In genomic region chrX:118807151-118808017, GRCh38 we compare ENCODE assay signal across 8 cellular contexts. TPM values are rescaled to one million over a fixed set of nuclear protein-coding genes. Genes with fewer than 3 reads are reported as not detected.
DNase-seq lines count a peak whose midpoint lies in the region; ATAC-seq, FAIRE-seq and TF ChIP-seq lines count a peak whose summit lies in the region.

No MANE protein-coding gene starts in this region.

- peak; percentile 63 for FAIRE-seq in keratinocyte (lab: Jason Lieb, UNC)

- no peak overlapping the region for H3K4me2 ChIP-seq in keratinocyte (ENCODE audit: control insufficient read depth, extremely low read depth, insufficient read depth, low read depth, low read length)

- DNase-seq in NCI-H2081 (lab: John Stamatoyannopoulos, UW) (peak; percentile 67 to 75), NCI-H2081 treated with DMSO at 0.1 percent for 48 hours (lab: John Stamatoyannopoulos, UW) (no peak), LHCN-M2 (ENCODE audit: low read depth) (peak; percentile 47), RPMI8226 (peak; percentile 41), keratinocyte (ENCODE audit: low read depth, low spot score) (no peak)
- peak; percentile 3 for DNase-seq in stimulated activated CD8-positive, alpha-beta memory T cell treated with anti-CD3 and anti-CD28 coated beads, Interleukin-12 subunit alpha, Interleukin-12 subunit beta, amount 100 ng/mL, for 4 hours (ENCODE audit: low read depth)

- no peaks in the 10 kb centered on the region for H3K9me3 ChIP-seq in keratinocyte (ENCODE audit: control insufficient read depth, low read depth, low read length)

- no peak overlapping the region for H3K4me3 Mint-ChIP-seq in brain

- H3K36me3 Mint-ChIP-seq in brain, result no peaks in the 10 kb centered on the region

- no peak overlapping the region for H3K27ac ChIP-seq in keratinocyte (ENCODE audit: control insufficient read depth, insufficient read depth, low read length)

- no peak overlapping the region for H3K27ac Mint-ChIP-seq in brain

- H3K4me3 ChIP-seq in keratinocyte (ENCODE audit: control insufficient read depth in 2 of 3, extremely low read depth in 1 of 3, insufficient read depth in 2 of 3, low read depth in 1 of 3, low read length in 3 of 3), result no peak overlapping the region

- H3K9me3 Mint-ChIP-seq in brain, result peaks cover 0 to 4% (median 0%) of the 10 kb centered on the region in 5 experiments

- no peaks in the 10 kb centered on the region for H3K27me3 ChIP-seq in keratinocyte (ENCODE audit: control insufficient read depth, extremely low read depth, insufficient read depth, low read length)

- no peaks in the 10 kb centered on the region for H3K9me1 ChIP-seq in keratinocyte (ENCODE audit: control insufficient read depth, extremely low read depth, insufficient read depth, low read length)

- H4K20me1 ChIP-seq in keratinocyte (ENCODE audit: control insufficient read depth, extremely low read depth, insufficient read depth, low read length), result no peaks in the 10 kb centered on the region

- no peaks in the 10 kb centered on the region for H3K4me1 Mint-ChIP-seq in brain

- H3K79me2 ChIP-seq in keratinocyte (ENCODE audit: control insufficient read depth, insufficient read depth, low read length), result no peaks in the 10 kb centered on the region

- no peak overlapping the region for H2AFZ ChIP-seq in keratinocyte (ENCODE audit: control insufficient read depth, low read length)

- peak; percentile 81 to 86 for TF ChIP-seq CTCF in brain (conservative IDR thresholded peaks at IDR 0.05)
- peak; percentile 59 to 77 (median 75) for TF ChIP-seq CTCF in keratinocyte (optimal IDR thresholded peaks at IDR 0.05 in 1 of 3, IDR thresholded peaks at IDR 0.05 in 1 of 3, conservative IDR thresholded peaks at IDR 0.05 in 1 of 3; ENCODE audit: extremely low read depth in 1 of 3, insufficient read depth in 2 of 3, low read length in 3 of 3)

- no peaks in the 10 kb centered on the region for H3K4me1 ChIP-seq in keratinocyte (ENCODE audit: control insufficient read depth, extremely low read depth, insufficient read depth, low read length)

- no peaks in the 10 kb centered on the region for H3K36me3 ChIP-seq in keratinocyte (ENCODE audit: control insufficient read depth in 2 of 2, extremely low read depth in 1 of 2, insufficient read depth in 2 of 2, low read length in 2 of 2)

- H3K9ac ChIP-seq in keratinocyte (ENCODE audit: control insufficient read depth, extremely low read depth, insufficient read depth, low read length), result no peak overlapping the region

- dilution Hi-C loops in keratinocyte (cut with MboI; ENCODE audit: extremely low pct_ligation_motif_present, low sequenced_read_pairs), result loop anchor here (25.0 kb wide), 1 partner anchor 170 kb away; no protein-coding TSS in a partner anchor

- H3K27me3 Mint-ChIP-seq in brain, result peaks cover 4% of the 10 kb centered on the region

- ATAC-seq in GM19455 (IDR thresholded peaks at IDR 0.05; ENCODE audit: unreplicated experiment), result no peak

RNA-seq across cellular contexts. Expression of gene ZCCHC12, which starts 16.2 kb away (rescaled TPM):
- 0.19 TPM in 1 of 2 replicates, not detected in the other for total RNA-seq in LHCN-M2 (2014; rRNA removed)
- 0.04 TPM for polyA plus RNA-seq in LHCN-M2 (2012)
- polyA plus RNA-seq in brain (ENCODE audit: insufficient read depth, low read depth, low replicate concordance) (4.0 TPM), keratinocyte (not detected in 3 replicates)
- not detected for polyA plus RNA-seq in keratinocyte (2011; ENCODE audit: low read depth)
- not detected in 2 replicates for polyA plus RNA-seq in keratinocyte (2011; cell fraction: cytosol; rRNA removed)
- polyA plus RNA-seq in keratinocyte (2011; cell fraction: nucleus; rRNA removed), result not detected in 2 replicates
- not detected in 2 replicates for polyA plus RNA-seq in keratinocyte (2012; ENCODE audit: low replicate concordance)
- not detected in 3 replicates for polyA minus RNA-seq in keratinocyte
- not detected for polyA minus RNA-seq in keratinocyte (2011; cell fraction: cytosol; rRNA and poly(A)+ RNA removed)
- not detected in 2 replicates for polyA minus RNA-seq in keratinocyte (2011; cell fraction: nucleus; rRNA and poly(A)+ RNA removed)

Comparison
In these comparisons a context has a peak if more than half of its experiments do, and no peak if none do; other contexts are left out.
1. DNase-seq: peak in NCI-H2081 (2 of 2), LHCN-M2 (single experiment), RPMI8226 (single experiment) and stimulated activated CD8-positive, alpha-beta memory T cell treated with anti-CD3 and anti-CD28 coated beads, Interleukin-12 subunit alpha, Interleukin-12 subunit beta, amount 100 ng/mL, for 4 hours (single experiment); none in NCI-H2081 treated with DMSO at 0.1 percent for 48 hours (single experiment) and keratinocyte (single experiment).